In genomic region chr2:31863867-31864266, GRCh38 we compare ENCODE assay signal across 1 cellular context.
TF ChIP-seq lines count a peak whose summit lies in the region.

No MANE protein-coding gene starts in this region.

TF ChIP-seq in HepG2, 621 proteins besides CTCF, POLR2A, EP300 and RAD21 (continued from another document):
- no peak for TF ChIP-seq PRDM4 (CRISPR knock-in tag; IDR thresholded peaks at IDR 0.05; ENCODE audit: borderline replicate concordance)
- TF ChIP-seq HMG20B (CRISPR knock-in tag; conservative IDR thresholded peaks at IDR 0.05) = no peak
- no peak for TF ChIP-seq ZNF609 (CRISPR knock-in tag; IDR thresholded peaks at IDR 0.05; ENCODE audit: borderline replicate concordance)
- TF ChIP-seq ZSCAN12 (CRISPR knock-in tag; IDR thresholded peaks at IDR 0.05) = no peak
- TF ChIP-seq MAFF (IDR thresholded peaks at IDR 0.05; ENCODE audit: low read depth, low read length) = peak; percentile 70; the same call in 1 of the 2 replicates
- peak; percentile 56 to 83; a peak in 2 of 4 replicates for TF ChIP-seq MAFK (conservative IDR thresholded peaks at IDR 0.05 in 1 of 2, IDR thresholded peaks at IDR 0.05 in 1 of 2; ENCODE audit: low read length in 2 of 2)
- no peak for TF ChIP-seq ATF7-NPFF (CRISPR knock-in tag; IDR thresholded peaks at IDR 0.05; ENCODE audit: low read depth)
- no peak for TF ChIP-seq ZSCAN29 (CRISPR knock-in tag; conservative IDR thresholded peaks at IDR 0.05)
- no peak for TF ChIP-seq DNMT3B (CRISPR knock-in tag; conservative IDR thresholded peaks at IDR 0.05)
